ENCODE assay signal across 23 cellular contexts in genomic region chr1:107003972-107004371, GRCh38.
"Had no signal": no experiment of that assay in that cellular context is flagged by ENCODE, and none has a peak within 500 bp of the region (broad histone marks: within the 10 kb centered on the region; RNA-seq: fewer than 3 reads in every experiment).

No MANE protein-coding gene starts in this region.

- ATAC-seq: activated CD4-positive, CD25-positive, alpha-beta regulatory T cell treated with anti-CD3 and anti-CD28 coated beads, Interleukin-2, amount 50 U/mL, for 24 hours; activated CD8-positive, alpha-beta T cell treated with anti-CD3 and anti-CD28 coated beads for 36 hours; activated naive CD4-positive, alpha-beta T cell treated with anti-CD3 and anti-CD28 coated beads, Interleukin-2, amount 50 U/mL, for 72 hours; activated naive CD8-positive, alpha-beta T cell treated with anti-CD3 and anti-CD28 coated beads, Interleukin-2, amount 50 U/mL, for 24 hours had no signal

- H3K4me1 ChIP-seq: Peyer's patch had no signal

- H3K27ac ChIP-seq: cardiac muscle cell, Peyer's patch had no signal

- H3K36me3 ChIP-seq: cardiac muscle cell, Peyer's patch had no signal

- DNase-seq: activated CD4-positive, alpha-beta T cell treated with anti-CD3 and anti-CD28 coated beads for 4 hours; activated CD8-positive, alpha-beta memory T cell treated with anti-CD3 and anti-CD28 coated beads, Interleukin-2, amount 50 U/mL, for 4 hours; activated CD8-positive, alpha-beta T cell treated with anti-CD3 and anti-CD28 coated beads for 36 hours; activated effector memory CD4-positive, alpha-beta T cell treated with Interleukin-2 at 50 U/mL for 16 hours; activated naive CD4-positive, alpha-beta T cell treated with Interleukin-2 at 50 U/mL for 16 hours; activated naive CD8-positive, alpha-beta T cell treated with anti-CD3 and anti-CD28 coated beads, Interleukin-2, amount 50 U/mL, for 24 hours; activated T-cell treated with anti-CD3 and anti-CD28 coated beads, Interleukin-2, amount 50 U/mL, for 24 hours; amniotic stem cell; KG1; NCI-H1092; NCI-H1417; NCI-H1694; NCI-H2029; NCI-H2107; NCI-H2171 treated with DMSO at 0.1 percent for 48 hours; NCI-H526; NCI-H82; Peyer's patch; SHP77 had no signal

- H3K4me3 ChIP-seq: cardiac muscle cell, Peyer's patch had no signal

- FAIRE-seq: astrocyte had no signal

- H3K27me3 ChIP-seq: cardiac muscle cell, Peyer's patch had no signal

- H3K9me3 ChIP-seq: Peyer's patch had no signal
